Comparison of ENCODE assay signal across 8 cellular contexts in the genomic region with DNA sequence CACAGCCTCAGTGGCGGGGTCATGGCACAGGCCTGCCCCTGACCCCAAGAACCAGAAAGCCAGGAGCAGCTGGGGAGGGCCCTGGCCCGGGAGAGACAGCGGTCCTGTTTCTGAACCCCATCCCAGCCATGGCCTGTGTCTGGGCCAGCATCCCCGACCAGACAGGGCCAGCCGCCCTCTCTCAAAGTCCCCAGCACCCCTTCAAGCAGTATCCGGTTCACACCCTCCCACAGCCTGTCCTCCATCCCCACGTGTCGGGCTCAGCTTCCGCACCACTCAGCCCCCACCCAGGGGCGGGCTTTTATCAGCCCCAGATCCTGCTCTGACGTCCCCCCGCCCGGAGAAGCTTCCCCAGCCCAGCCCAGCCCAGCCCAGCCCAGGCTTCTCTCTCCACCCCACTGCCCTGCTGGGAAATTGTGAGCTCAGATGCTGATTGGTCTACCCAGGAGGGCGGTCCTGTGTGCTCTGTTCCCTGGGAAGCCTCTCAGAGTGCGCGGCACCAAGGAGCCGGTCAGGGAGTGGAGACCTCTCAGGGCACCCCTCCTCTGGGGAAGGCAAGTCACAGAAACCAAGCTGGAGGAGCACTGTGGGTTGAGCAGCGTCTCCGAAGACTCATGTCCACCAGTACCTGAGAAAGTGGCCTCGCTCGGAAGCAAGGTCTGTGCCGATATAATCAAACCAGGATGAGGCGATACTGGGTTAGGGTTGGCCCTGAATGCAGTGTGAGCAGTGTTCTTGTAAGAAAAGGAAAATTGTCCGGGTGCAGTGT. TPM values are rescaled to one million over a fixed set of nuclear protein-coding genes. Genes with fewer than 3 reads are reported as not detected.
DNase-seq lines count a peak whose midpoint lies in the region; TF ChIP-seq lines count a peak whose summit lies in the region.

No MANE protein-coding gene starts in this region.

- H3K4me1 ChIP-seq in colonic mucosa: peaks cover 18% of the 10 kb centered on the region

- peak overlapping the region; percentile 70 to 81 for H3K9ac ChIP-seq in colonic mucosa (ENCODE audit: low read depth in 2 of 2, low read length in 2 of 2)

- DNase-seq in NCI-H524 (lab: John Stamatoyannopoulos, UW) (peak; percentile 24 to 64), NCI-H524 treated with DMSO at 0.1 percent for 48 hours (lab: John Stamatoyannopoulos, UW) (no peak), MV-4-11 (lab: John Stamatoyannopoulos, UW) (peak; percentile 87), colonic mucosa (peak; percentile 95), kidney tubule cell (ENCODE audit: low spot score) (peak; percentile 88)
- DNase-seq in activated CD4-positive, alpha-beta T cell treated with anti-CD3 and anti-CD28 coated beads for 48 hours: peak; percentile 89
- DNase-seq in stimulated activated CD4-positive, alpha-beta T cell treated with anti-CD3 and anti-CD28 coated beads, Interleukin-1b, Interleukin-23, amount 100 ng/mL, for 24 hours (ENCODE audit: low read depth in 4 of 4, low spot score in 1 of 4): peak in 3 of 4 experiments; percentile 57 to 86 (median 75)
- no peak for DNase-seq in NK-92 treated with Interleukin-12 subunit alpha and Interleukin-12 subunit beta, amount 100 ng/mL, for 24 hours (lab: John Stamatoyannopoulos, UW)

- H3K27me3 ChIP-seq in colonic mucosa: no peaks in the 10 kb centered on the region

- no peak for TF ChIP-seq CTCF in colonic mucosa (IDR thresholded peaks at IDR 0.05)

- intact Hi-C loops in colonic mucosa (cut with DNase I): loop anchor here (10.0 kb wide), 1 partner anchor 446 kb away; no protein-coding TSS in a partner anchor

- peak overlapping the region; percentile 83 for H3K27ac ChIP-seq in colonic mucosa

- peak overlapping the region; percentile 39 for H3K4me3 ChIP-seq in colonic mucosa

- no peaks in the 10 kb centered on the region for H3K36me3 ChIP-seq in colonic mucosa

- no peaks in the 10 kb centered on the region for H3K9me3 ChIP-seq in colonic mucosa

RNA-seq across cellular contexts. Expression of a gene that starts 4.7 kb away (rescaled TPM):
- total RNA-seq in colonic mucosa: 10 to 100 TPM; 29.9 to 53.7 TPM

RNA-seq across cellular contexts. Expression of a gene that starts 28.9 kb away (rescaled TPM):
- total RNA-seq in colonic mucosa: 10 to 100 TPM; 31.0 to 36.1 TPM

Comparison
In these comparisons a context has a peak if more than half of its experiments do, and no peak if none do; other contexts are left out.
1. DNase-seq: peak in NCI-H524 (2 of 2), MV-4-11 (single experiment), activated CD4-positive, alpha-beta T cell treated with anti-CD3 and anti-CD28 coated beads for 48 hours (single experiment), colonic mucosa (single experiment), kidney tubule cell (single experiment) and stimulated activated CD4-positive, alpha-beta T cell treated with anti-CD3 and anti-CD28 coated beads, Interleukin-1b, Interleukin-23, amount 100 ng/mL, for 24 hours (3 of 4); none in NCI-H524 treated with DMSO at 0.1 percent for 48 hours (single experiment) and NK-92 treated with Interleukin-12 subunit alpha and Interleukin-12 subunit beta, amount 100 ng/mL, for 24 hours (single experiment).